8 cellular contexts compared by ENCODE assay signal in the genomic region with DNA sequence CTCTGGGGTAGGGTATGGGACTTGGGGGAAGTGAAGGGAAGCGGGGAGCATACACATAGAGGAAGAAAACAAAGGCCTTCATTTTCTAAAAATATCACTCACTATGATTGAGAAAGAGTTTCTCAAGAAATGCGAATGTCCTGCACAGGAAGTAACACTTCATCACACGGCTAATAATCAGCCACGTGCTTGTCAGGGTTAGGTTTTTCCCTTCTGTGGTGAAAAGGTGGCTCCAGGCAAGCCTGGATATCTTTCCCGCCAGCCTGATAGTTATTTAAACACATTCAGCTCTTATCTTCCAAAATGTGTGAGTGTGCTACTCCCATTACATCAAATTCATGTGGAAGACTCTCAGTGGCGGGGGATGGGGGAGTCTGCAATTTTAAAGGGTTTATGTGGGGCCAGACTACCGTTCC.
DNase-seq lines count a peak whose midpoint lies in the region; ATAC-seq and FAIRE-seq lines count a peak whose summit lies in the region.

No MANE protein-coding gene starts in this region.

- no peaks in the 10 kb centered on the region for H3K36me3 ChIP-seq in small intestine (ENCODE audit: control insufficient read depth in 2 of 2, insufficient read depth in 2 of 2, low read length in 2 of 2)

- H3K4me3 ChIP-seq in small intestine (ENCODE audit: low read depth in 1 of 2, low read length in 2 of 2), result no peak overlapping the region

- POLR2A ChIA-PET in activated CD4-positive, alpha-beta memory T cell treated with anti-CD3 and anti-CD28 coated beads for 36 hours (lab: Charles Lee), result interaction anchor here (1.0 to 3.6 kb wide), 10 partner anchors 10 to 354 kb away, joined by 3 to 24 read pairs (median 8); a partner anchor contains a TSS
- POLR2A ChIA-PET in activated CD4-positive, alpha-beta memory T cell treated with anti-CD3 and anti-CD28 coated beads, Interleukin-2, amount 10 ng/mL, durations not matched to agents 7 days and 5 days (lab: Charles Lee), result interaction anchor here (0.8 to 3.5 kb wide), 13 partner anchors 9 to 496 kb away, joined by 3 to 29 read pairs (median 4); a partner anchor contains a TSS

- peaks cover 22% of the 10 kb centered on the region for H3K4me1 Mint-ChIP-seq in activated CD4-positive, alpha-beta memory T cell treated with anti-CD3 and anti-CD28 coated beads for 36 hours (ENCODE audit: low read depth)
- peaks cover 10% of the 10 kb centered on the region for H3K4me1 Mint-ChIP-seq in activated CD4-positive, alpha-beta memory T cell treated with anti-CD3 and anti-CD28 coated beads, Interleukin-2, amount 10 ng/mL, durations not matched to agents 7 days and 5 days
- H3K4me1 Mint-ChIP-seq in activated T-helper 17 cell treated with anti-CD3 and anti-CD28 coated beads, Interleukin-2, amount 50 U/mL, for 72 hours, result peaks cover 10% of the 10 kb centered on the region

- no peaks in the 10 kb centered on the region for H3K9me3 Mint-ChIP-seq in activated CD4-positive, alpha-beta memory T cell treated with anti-CD3 and anti-CD28 coated beads for 36 hours
- no peaks in the 10 kb centered on the region for H3K9me3 Mint-ChIP-seq in activated CD4-positive, alpha-beta memory T cell treated with anti-CD3 and anti-CD28 coated beads, Interleukin-2, amount 10 ng/mL, durations not matched to agents 7 days and 5 days
- no peaks in the 10 kb centered on the region for H3K9me3 Mint-ChIP-seq in activated T-helper 17 cell treated with anti-CD3 and anti-CD28 coated beads, Interleukin-2, amount 50 U/mL, for 72 hours

- WGBS in small intestine, 3 donors, result 43 to 53% (median 52%) methylated on average over 7 of the region's 7 CpGs

- H3K36me3 Mint-ChIP-seq in activated CD4-positive, alpha-beta memory T cell treated with anti-CD3 and anti-CD28 coated beads for 36 hours, result no peaks in the 10 kb centered on the region
- H3K36me3 Mint-ChIP-seq in activated CD4-positive, alpha-beta memory T cell treated with anti-CD3 and anti-CD28 coated beads, Interleukin-2, amount 10 ng/mL, durations not matched to agents 7 days and 5 days (ENCODE audit: low read depth), result no peaks in the 10 kb centered on the region
- H3K36me3 Mint-ChIP-seq in activated T-helper 17 cell treated with anti-CD3 and anti-CD28 coated beads, Interleukin-2, amount 50 U/mL, for 72 hours (ENCODE audit: low read depth), result no peaks in the 10 kb centered on the region

- H3K27ac Mint-ChIP-seq in activated CD4-positive, alpha-beta memory T cell treated with anti-CD3 and anti-CD28 coated beads for 36 hours, result no peak overlapping the region
- H3K27ac Mint-ChIP-seq in activated CD4-positive, alpha-beta memory T cell treated with anti-CD3 and anti-CD28 coated beads, Interleukin-2, amount 10 ng/mL, durations not matched to agents 7 days and 5 days, result no peak overlapping the region
- H3K27ac Mint-ChIP-seq in activated T-helper 17 cell treated with anti-CD3 and anti-CD28 coated beads, Interleukin-2, amount 50 U/mL, for 72 hours, result no peak overlapping the region

- FAIRE-seq in small intestine (lab: Jason Lieb, UNC), result no peak

- H3K9me3 ChIP-seq in small intestine (ENCODE audit: control insufficient read depth, low read depth), result no peaks in the 10 kb centered on the region

- no peaks in the 10 kb centered on the region for H3K27me3 ChIP-seq in small intestine (ENCODE audit: control insufficient read depth in 2 of 2, insufficient read depth in 2 of 2, low read length in 2 of 2)

- CTCF ChIA-PET in activated CD4-positive, alpha-beta memory T cell treated with anti-CD3 and anti-CD28 coated beads for 36 hours (lab: Charles Lee), result interaction anchor here (0.6 to 2.7 kb wide), 8 partner anchors 18 to 219 kb away, joined by 3 to 12 read pairs (median 3); a partner anchor contains a TSS
- CTCF ChIA-PET in activated CD4-positive, alpha-beta memory T cell treated with anti-CD3 and anti-CD28 coated beads, Interleukin-2, amount 10 ng/mL, durations not matched to agents 7 days and 5 days (lab: Charles Lee), result interaction anchor here (0.9 to 3.3 kb wide), 8 partner anchors 10 to 520 kb away, joined by 3 to 19 read pairs (median 4); a partner anchor contains a TSS

- peaks cover 0 to 12% of the 10 kb centered on the region in 2 donors for H3K4me1 ChIP-seq in small intestine (ENCODE audit: control insufficient read depth in 2 of 2, insufficient read depth in 1 of 2, low read depth in 1 of 2, low read length in 1 of 2)

- peak overlapping the region; percentile 38 to 85 for H3K27ac ChIP-seq in small intestine (ENCODE audit: low read depth in 1 of 2, low read length in 1 of 2)

- no peak overlapping the region for H3K4me3 Mint-ChIP-seq in activated CD4-positive, alpha-beta memory T cell treated with anti-CD3 and anti-CD28 coated beads for 36 hours
- no peak overlapping the region for H3K4me3 Mint-ChIP-seq in activated CD4-positive, alpha-beta memory T cell treated with anti-CD3 and anti-CD28 coated beads, Interleukin-2, amount 10 ng/mL, durations not matched to agents 7 days and 5 days
- no peak overlapping the region for H3K4me3 Mint-ChIP-seq in activated T-helper 17 cell treated with anti-CD3 and anti-CD28 coated beads, Interleukin-2, amount 50 U/mL, for 72 hours

- H3K27me3 Mint-ChIP-seq in activated CD4-positive, alpha-beta memory T cell treated with anti-CD3 and anti-CD28 coated beads for 36 hours, result no peaks in the 10 kb centered on the region
- no peaks in the 10 kb centered on the region for H3K27me3 Mint-ChIP-seq in activated CD4-positive, alpha-beta memory T cell treated with anti-CD3 and anti-CD28 coated beads, Interleukin-2, amount 10 ng/mL, durations not matched to agents 7 days and 5 days
- no peaks in the 10 kb centered on the region for H3K27me3 Mint-ChIP-seq in activated T-helper 17 cell treated with anti-CD3 and anti-CD28 coated beads, Interleukin-2, amount 50 U/mL, for 72 hours

- intact Hi-C loops in activated CD4-positive, alpha-beta memory T cell treated with anti-CD3 and anti-CD28 coated beads for 36 hours (cut with micrococcal nuclease), result loop anchor here (5.0 kb wide), 3 partner anchors 256 to 494 kb away; a partner anchor contains a TSS

- DNase-seq in activated CD4-positive, alpha-beta memory T cell treated with anti-CD3 and anti-CD28 coated beads for 36 hours, result peak; percentile 31
- DNase-seq in activated CD4-positive, alpha-beta memory T cell treated with anti-CD3 and anti-CD28 coated beads, Interleukin-2, amount 10 ng/mL, durations not matched to agents 7 days and 5 days, result no peak
- DNase-seq in dermis blood vessel endothelial cell (peak; percentile 13), small intestine (peak; percentile 13), NCI-H345 treated with DMSO at 0.1 percent for 48 hours (lab: John Stamatoyannopoulos, UW; ENCODE audit: unreplicated experiment) (no peak)
- no peak for DNase-seq in stimulated activated CD4-positive, alpha-beta T cell treated with anti-CD3 and anti-CD28 coated beads, Interleukin-2, amount 100 ng/mL, for 24 hours

- peak; percentile 32 for ATAC-seq in HG03457 (IDR thresholded peaks at IDR 0.05; ENCODE audit: unreplicated experiment)
- no peak for ATAC-seq in activated T-helper 17 cell treated with anti-CD3 and anti-CD28 coated beads, Interleukin-2, amount 50 U/mL, for 72 hours (replicated peaks)

Comparison
In these comparisons a context has a peak if more than half of its experiments do, and no peak if none do; other contexts are left out.
1. DNase-seq: peak in activated CD4-positive, alpha-beta memory T cell treated with anti-CD3 and anti-CD28 coated beads for 36 hours (single experiment), dermis blood vessel endothelial cell (single experiment) and small intestine (single experiment); none in activated CD4-positive, alpha-beta memory T cell treated with anti-CD3 and anti-CD28 coated beads, Interleukin-2, amount 10 ng/mL, durations not matched to agents 7 days and 5 days (single experiment), NCI-H345 treated with DMSO at 0.1 percent for 48 hours (single experiment) and stimulated activated CD4-positive, alpha-beta T cell treated with anti-CD3 and anti-CD28 coated beads, Interleukin-2, amount 100 ng/mL, for 24 hours (0 of 2).